Comparison of ENCODE assay signal across 30 cellular contexts in genomic region chr7:151946932-151947331, GRCh38. TPM values are rescaled to one million over a fixed set of nuclear protein-coding genes. Genes with fewer than 3 reads are reported as not detected.
A peak's percentile ranks its signal among the peaks of the same experiment; 100 is the strongest.
DNase-seq lines count a peak whose midpoint lies in the region; ATAC-seq, FAIRE-seq and TF ChIP-seq lines count a peak whose summit lies in the region.
"Had no signal": no experiment of that assay in that cellular context is flagged by ENCODE, and none has a peak within 500 bp of the region (broad histone marks: within the 10 kb centered on the region; RNA-seq: fewer than 3 reads in every experiment).

No MANE protein-coding gene starts in this region.

- WGBS in K562 (ENCODE audit: insufficient coverage, low coverage, missing lambda C conversion rate): 2% methylated on average over 3 of the region's 3 CpGs
- no CpG with 5 or more reads among the region's 3 CpGs for WGBS in mesendoderm (ENCODE audit: extremely low coverage, insufficient coverage, low lambda C conversion rate)

- ATAC-seq in K562 (no peak), HG03432 (IDR thresholded peaks at IDR 0.05; ENCODE audit: unreplicated experiment) (no peak), left lobe of liver (no peak)
- ATAC-seq: GM12878 had no signal

- no peak overlapping the region for H2BK5ac ChIP-seq in mesendoderm (ENCODE audit: low read length)

- H4K20me1 ChIP-seq in KMS-11 (ENCODE audit: insufficient read depth) (no peaks in the 10 kb centered on the region), K562 (replicated peaks; ENCODE audit: control insufficient read depth, insufficient read depth, low read length) (no peaks in the 10 kb centered on the region)
- H4K20me1 ChIP-seq: BLaER1 had no signal

- H3K79me1 ChIP-seq in mesendoderm (ENCODE audit: low read length): no peaks in the 10 kb centered on the region

- TF ChIP-seq RAD21 in K562 (CRISPR knock-in tag; conservative IDR thresholded peaks at IDR 0.05 in 1 of 2, IDR thresholded peaks at IDR 0.05 in 1 of 2): no peak

- no peak overlapping the region for H3K56ac ChIP-seq in mesendoderm (ENCODE audit: low read length)

- DNase-seq in K562 (ENCODE audit: extremely low read depth in 1 of 4, low spot score in 3 of 4) (no peak), mesendoderm (no peak), left lobe of liver (ENCODE audit: low spot score) (no peak)
- DNase-seq: 8988T; ACHN; BE2C; C1 segment of cervical spinal cord; CD4-positive, alpha-beta memory T cell; CD4-positive, CD25-positive, alpha-beta regulatory T cell; CD8-positive, alpha-beta memory T cell; COR-L47; DMS 273 treated with DMSO at 0.1 percent for 48 hours; DMS153; DMS53; DMS79; DND-41; EL; GDM1 had no signal

- H3K23ac ChIP-seq in mesendoderm (ENCODE audit: low read length): no peak overlapping the region

- BruUV-seq in K562 (replicated peaks; lab: Mats Ljungman, UMichigan): no TSS peak

- TF ChIP-seq CTCF in KMS-11 (conservative IDR thresholded peaks at IDR 0.05; ENCODE audit: low read depth, low read length) (no peak), K562 (IDR thresholded peaks at IDR 0.05 in 2 of 3, conservative IDR thresholded peaks at IDR 0.05 in 1 of 3; ENCODE audit: insufficient read depth in 2 of 3, low read depth in 1 of 3, low read length in 3 of 3) (no peak)

- POLR2A ChIA-PET in K562 (lab: Yijun Ruan, JAX): interaction anchor here (1.2 kb wide), 1 partner anchor 8 kb away, joined by 5 read pairs; no protein-coding TSS in a partner anchor

- H3K9me1 ChIP-seq in K562 (ENCODE audit: control insufficient read depth, insufficient read depth, low read length): no peaks in the 10 kb centered on the region

- H3K27me3 ChIP-seq in KMS-11 (ENCODE audit: insufficient read depth, low read depth) (no peaks in the 10 kb centered on the region), K562 (ENCODE audit: control insufficient read depth in 2 of 2, insufficient read depth in 2 of 2, low read length in 2 of 2) (peaks cover 57 to 69% of the 10 kb centered on the region in 2 experiments), mesendoderm (ENCODE audit: insufficient read depth, low read length, poor library complexity) (no peaks in the 10 kb centered on the region)
- H3K27me3 ChIP-seq: BE2C, BLaER1 had no signal

- no peak overlapping the region for H2AK5ac ChIP-seq in mesendoderm (ENCODE audit: low read length)

- H2BK120ac ChIP-seq in mesendoderm (ENCODE audit: low read depth, low read length): no peak overlapping the region

- in situ Hi-C loops in K562 (cut with MboI): no loop called here

- H3K27ac ChIP-seq in KMS-11 (no peak overlapping the region), K562 (ENCODE audit: extremely low read depth, low read depth, low read length) (no peak overlapping the region), mesendoderm (ENCODE audit: low read depth, low read length) (peak overlapping the region; percentile 11)
- H3K27ac ChIP-seq: BLaER1 had no signal

- FAIRE-seq in K562 (lab: Jason Lieb, UNC): no peak
- FAIRE-seq: A204.1, GM12878, GM12892, GM18507 had no signal

- H4K5ac ChIP-seq in mesendoderm (ENCODE audit: low read length): no peak overlapping the region

- H4K8ac ChIP-seq in mesendoderm (ENCODE audit: low read depth, low read length): no peak overlapping the region

- no peak overlapping the region for H3K9ac ChIP-seq in KMS-11
- no peak overlapping the region for H3K9ac ChIP-seq in K562 (ENCODE audit: insufficient read depth in 1 of 2, low read depth in 2 of 2, low read length in 2 of 2)
- H3K9ac ChIP-seq in mesendoderm (ENCODE audit: low read length): no peak overlapping the region
- H3K9ac ChIP-seq: BLaER1 had no signal

- no peaks in the 10 kb centered on the region for H3K9me3 ChIP-seq in K562 (replicated peaks; ENCODE audit: control insufficient read depth, insufficient read depth, low read depth, low read length)
- H3K9me3 ChIP-seq: BE2C, BLaER1 had no signal

- H3K4me3 ChIP-seq in KMS-11 (IDR thresholded peaks at IDR 0.05; ENCODE audit: insufficient read depth, low read depth, low read length): no peak overlapping the region
- no peak overlapping the region for H3K4me3 ChIP-seq in K562
- no peak overlapping the region for H3K4me3 ChIP-seq in mesendoderm (ENCODE audit: low read length)
- H3K4me3 ChIP-seq: BLaER1, GM12878 had no signal

- TF ChIP-seq POLR2A in K562 (conservative IDR thresholded peaks at IDR 0.05): no peak

- H2AFZ ChIP-seq in KMS-11 (ENCODE audit: low read depth) (peak overlapping the region; percentile 2; the same call in 1 of the 2 replicates), K562 (ENCODE audit: low read depth, low read length) (peak overlapping the region; percentile 25; the same call in 1 of the 2 replicates)

- H2BK15ac ChIP-seq in mesendoderm (replicated peaks; ENCODE audit: low read depth): no peak overlapping the region

- H3K4ac ChIP-seq in mesendoderm (ENCODE audit: low read depth, low read length): no peak overlapping the region

- H3K18ac ChIP-seq in mesendoderm (ENCODE audit: low read length): no peak overlapping the region

- H3K4me1 ChIP-seq in KMS-11 (ENCODE audit: low read depth, poor library complexity, severe bottlenecking) (no peaks in the 10 kb centered on the region), K562 (replicated peaks in 1 of 2; ENCODE audit: control insufficient read depth in 2 of 2, insufficient read depth in 2 of 2, low read length in 2 of 2) (no peaks in the 10 kb centered on the region), mesendoderm (ENCODE audit: control insufficient read depth, low read depth, low read length) (no peaks in the 10 kb centered on the region)
- H3K4me1 ChIP-seq: BE2C, BLaER1 had no signal

- TF ChIP-seq EP300 in K562 (IDR thresholded peaks at IDR 0.05; ENCODE audit: low read length): no peak

- H3K79me2 ChIP-seq in KMS-11 (ENCODE audit: insufficient read depth, low read depth): no peaks in the 10 kb centered on the region
- no peaks in the 10 kb centered on the region for H3K79me2 ChIP-seq in K562 (ENCODE audit: control insufficient read depth, insufficient read depth, low read length)
- no peaks in the 10 kb centered on the region for H3K79me2 ChIP-seq in mesendoderm (ENCODE audit: control insufficient read depth, insufficient read depth, low read length)

- no peak overlapping the region for H3K4me2 ChIP-seq in KMS-11
- H3K4me2 ChIP-seq in K562 (ENCODE audit: insufficient read depth, low read length): no peak overlapping the region
- H3K4me2 ChIP-seq in mesendoderm (ENCODE audit: low read length): no peak overlapping the region
- H3K4me2 ChIP-seq: BLaER1 had no signal

- CTCF ChIA-PET in K562 (lab: Yijun Ruan, JAX; ENCODE audit: low intra/inter-chr PET ratio): no interaction called here

- intact Hi-C loops in K562 (cut with micrococcal nuclease): no loop called here

- H3K36me3 ChIP-seq in KMS-11 (ENCODE audit: insufficient read depth) (no peaks in the 10 kb centered on the region), K562 (ENCODE audit: control insufficient read depth, insufficient read depth, low read length) (no peaks in the 10 kb centered on the region), mesendoderm (ENCODE audit: control insufficient read depth, insufficient read depth, low read length) (no peaks in the 10 kb centered on the region)
- H3K36me3 ChIP-seq: BE2C, BLaER1 had no signal

TF ChIP-seq in K562, 482 proteins besides CTCF, POLR2A, EP300 and RAD21 (continues in another document):
- TF ChIP-seq IFI16 (CRISPR knock-in tag; IDR thresholded peaks at IDR 0.05) (no peak), HNRNPL (IDR thresholded peaks at IDR 0.05; ENCODE audit: low read depth, low read length) (no peak), ZKSCAN1 (IDR thresholded peaks at IDR 0.05; ENCODE audit: low read depth, low read length) (no peak), PPARD (CRISPR knock-in tag; IDR thresholded peaks at IDR 0.05) (no peak), TARDBP (IDR thresholded peaks at IDR 0.05) (no peak), CBFA2T3 (IDR thresholded peaks at IDR 0.05) (no peak), RNF2 (IDR thresholded peaks at IDR 0.05) (no peak), RBM34 (IDR thresholded peaks at IDR 0.05; ENCODE audit: borderline replicate concordance, insufficient read depth, low read length) (no peak), USF2 (CRISPR knock-in tag; IDR thresholded peaks at IDR 0.05) (peak; percentile 24; the same call in 1 of the 2 replicates)

RNA-seq across cellular contexts. Expression of gene GALNTL5, which starts 9.3 kb away (rescaled TPM):
- total RNA-seq in K562 (2011; cell fraction: chromatin; rRNA removed; ENCODE audit: low replicate concordance): not detected in 2 replicates
- not detected in 2 replicates for total RNA-seq in K562 (2011; cell fraction: nucleolus; rRNA removed)
- total RNA-seq in K562 (2011; cell fraction: nucleoplasm; rRNA removed): not detected in 2 replicates
- total RNA-seq in K562 (2014; rRNA removed) (not detected in 2 replicates), K562 (2014; rRNA removed; fragmentation: Illumina TruSeq; extraction: Trizol) (not detected in 2 replicates), K562 (2015; rRNA removed; fragmentation: Illumina TruSeq; extraction: Trizol) (not detected in 2 replicates), K562 (2021) (not detected in 2 replicates), left lobe of liver (not detected)
- polyA plus RNA-seq in K562 (2011; rRNA removed) (not detected in 2 replicates), K562 (2014; fragmentation: Illumina TruSeq; extraction: Trizol) (not detected in 2 replicates), K562 (2014; fragmentation: Nextera tagmentation; extraction: Ambion mirVana) (not detected), K562 (2014; rRNA removed) (not detected in 2 replicates)
- not detected in 2 replicates for polyA plus RNA-seq in K562 (2011; cell fraction: cytosol; rRNA removed)
- polyA plus RNA-seq in K562 (2011; cell fraction: nucleus; rRNA removed): not detected in 2 replicates
- not detected in 2 replicates for polyA plus RNA-seq in K562 (2012)
- polyA minus RNA-seq in K562 (2011; rRNA and poly(A)+ RNA removed): not detected in 2 replicates
- polyA minus RNA-seq in K562 (2011; cell fraction: cytosol; rRNA and poly(A)+ RNA removed): not detected in 2 replicates
- polyA minus RNA-seq in K562 (2011; cell fraction: nucleus; rRNA and poly(A)+ RNA removed): not detected in 2 replicates
- polyA plus RNA-seq in mesendoderm (2013, experiment 1 of 2): not detected
- not detected for polyA plus RNA-seq in mesendoderm (2013, experiment 2 of 2)
- total RNA-seq: A673; CD4-positive, alpha-beta memory T cell; CD4-positive, CD25-positive, alpha-beta regulatory T cell; CD8-positive, alpha-beta memory T cell; Daoy; G401; GM12878 had no signal
- polyA plus RNA-seq: AG04450; CD14-positive monocyte; CD4-positive, alpha-beta memory T cell; CD4-positive, CD25-positive, alpha-beta regulatory T cell; CD8-positive, alpha-beta memory T cell; GM12878 had no signal
